ENCODE assay signal across 16 cellular contexts in genomic region chr5:133108481-133108921, GRCh38. TPM values are rescaled to one million over a fixed set of nuclear protein-coding genes. Genes with fewer than 3 reads are reported as not detected.
DNase-seq lines count a peak whose midpoint lies in the region; ATAC-seq and TF ChIP-seq lines count a peak whose summit lies in the region.
"Had no signal": no experiment of that assay in that cellular context is flagged by ENCODE, and none has a peak within 500 bp of the region (broad histone marks: within the 10 kb centered on the region; RNA-seq: fewer than 3 reads in every experiment).

No MANE protein-coding gene starts in this region.

- H3K27ac Mint-ChIP-seq in activated B cell treated with CpG ODN at 0.5 μM for 24 hours, result peak overlapping the region; percentile 87
- peak overlapping the region; percentile 5 for H3K27ac Mint-ChIP-seq in progenitor cell of endocrine pancreas
- H3K27ac Mint-ChIP-seq: activated CD4-positive, alpha-beta T cell treated with anti-CD3 and anti-CD28 coated beads, Interleukin-2, amount 10 ng/mL, durations not matched to agents 24 days and 14 days had no signal

- no peak for TF ChIP-seq CTCF in activated B cell treated with CpG ODN at 0.5 μM for 24 hours (IDR thresholded peaks at IDR 0.05)
- TF ChIP-seq CTCF in progenitor cell of endocrine pancreas (IDR thresholded peaks at IDR 0.05; ENCODE audit: unreplicated experiment), result no peak

- DNase-seq in activated CD8-positive, alpha-beta memory T cell treated with anti-CD3 and anti-CD28 coated beads for 24 hours, result peak; percentile 43
- no peak for DNase-seq in activated CD8-positive, alpha-beta memory T cell treated with anti-CD3 and anti-CD28 coated beads, Interleukin-2, amount 50 U/mL, for 4 hours
- DNase-seq in NAMALWA (ENCODE audit: low spot score), result peak; percentile 53
- DNase-seq in activated B cell treated with CpG ODN at 0.5 μM for 24 hours, result no peak
- no peak for DNase-seq in progenitor cell of endocrine pancreas (ENCODE audit: low spot score, unreplicated experiment)
- no peak for DNase-seq in kidney tubule cell (ENCODE audit: low spot score)
- DNase-seq in NCI-H1417 treated with DMSO at 0.1 percent for 48 hours (lab: John Stamatoyannopoulos, UW), result no peak
- DNase-seq: activated CD4-positive, alpha-beta T cell treated with anti-CD3 and anti-CD28 coated beads, Interleukin-2, amount 10 ng/mL, durations not matched to agents 24 days and 14 days; activated effector memory CD4-positive, alpha-beta T cell treated with Interleukin-2 at 50 U/mL for 16 hours; body of pancreas; lower lobe of right lung; NCI-H2107; occipital lobe; PC-3; T-helper 1 cell had no signal

- POLR2A ChIA-PET in activated B cell treated with CpG ODN at 0.5 μM for 24 hours (lab: Charles Lee), result interaction anchor here (0.7 to 1.3 kb wide), 4 partner anchors 56 to 871 kb away, joined by 3 to 13 read pairs (median 3); partner anchors contain the start of gene HSPA4

- H3K9me3 Mint-ChIP-seq in activated B cell treated with CpG ODN at 0.5 μM for 24 hours, result no peaks in the 10 kb centered on the region
- H3K9me3 Mint-ChIP-seq in progenitor cell of endocrine pancreas (ENCODE audit: low read depth), result peaks cover 8% of the 10 kb centered on the region
- H3K9me3 Mint-ChIP-seq: activated CD4-positive, alpha-beta T cell treated with anti-CD3 and anti-CD28 coated beads, Interleukin-2, amount 10 ng/mL, durations not matched to agents 24 days and 14 days had no signal

- CTCF ChIA-PET in activated B cell treated with CpG ODN at 0.5 μM for 24 hours (lab: Charles Lee), result interaction anchor here (0.7 to 1.1 kb wide), 4 partner anchors 352 to 931 kb away, joined by 3 to 4 read pairs (median 4); no protein-coding TSS in a partner anchor

- H3K36me3 Mint-ChIP-seq in activated B cell treated with CpG ODN at 0.5 μM for 24 hours (ENCODE audit: low read depth) (peaks cover 22% of the 10 kb centered on the region), progenitor cell of endocrine pancreas (ENCODE audit: insufficient read depth) (peaks cover 20% of the 10 kb centered on the region)

- H3K4me3 Mint-ChIP-seq in activated B cell treated with CpG ODN at 0.5 μM for 24 hours, result peak overlapping the region; percentile 53
- no peak overlapping the region for H3K4me3 Mint-ChIP-seq in progenitor cell of endocrine pancreas (ENCODE audit: low read depth)
- H3K4me3 Mint-ChIP-seq: activated CD4-positive, alpha-beta T cell treated with anti-CD3 and anti-CD28 coated beads, Interleukin-2, amount 10 ng/mL, durations not matched to agents 24 days and 14 days had no signal

- intact Hi-C loops in activated B cell treated with CpG ODN at 0.5 μM for 24 hours (cut with micrococcal nuclease), result loop anchor here (1.0 to 10.0 kb wide), 5 partner anchors 289 to 1116 kb away; partner anchors contain the start of genes C5orf15, IRF1 and PPP2CA

- H3K27me3 Mint-ChIP-seq in activated B cell treated with CpG ODN at 0.5 μM for 24 hours (no peaks in the 10 kb centered on the region), progenitor cell of endocrine pancreas (peaks cover 16% of the 10 kb centered on the region)
- H3K27me3 Mint-ChIP-seq: activated CD4-positive, alpha-beta T cell treated with anti-CD3 and anti-CD28 coated beads, Interleukin-2, amount 10 ng/mL, durations not matched to agents 24 days and 14 days had no signal

- peaks cover 71% of the 10 kb centered on the region for H3K4me1 Mint-ChIP-seq in activated B cell treated with CpG ODN at 0.5 μM for 24 hours
- H3K4me1 Mint-ChIP-seq in progenitor cell of endocrine pancreas (ENCODE audit: low read depth), result peaks cover 3% of the 10 kb centered on the region

- ATAC-seq in activated B cell treated with CpG ODN at 0.5 μM for 24 hours (ENCODE audit: low read depth), result peak; percentile 37
- no peak for ATAC-seq in GM19351 (IDR thresholded peaks at IDR 0.05; ENCODE audit: unreplicated experiment)
- ATAC-seq: body of pancreas, PC-3 had no signal

RNA-seq across cellular contexts. Expression of gene HSPA4, which starts 56.7 kb away (rescaled TPM):
- total RNA-seq in activated B cell treated with CpG ODN at 0.5 μM for 24 hours, result 152 and 162 TPM in 2 replicates
- 133 and 138 TPM in 2 replicates for total RNA-seq in progenitor cell of endocrine pancreas

Comparison
In these comparisons a context has a peak if more than half of its experiments do, and no peak if none do; other contexts are left out.
1. DNase-seq: peak in activated CD8-positive, alpha-beta memory T cell treated with anti-CD3 and anti-CD28 coated beads for 24 hours (single experiment) and NAMALWA (single experiment); none in activated CD8-positive, alpha-beta memory T cell treated with anti-CD3 and anti-CD28 coated beads, Interleukin-2, amount 50 U/mL, for 4 hours (single experiment), activated B cell treated with CpG ODN at 0.5 μM for 24 hours (single experiment), progenitor cell of endocrine pancreas (single experiment), kidney tubule cell (single experiment) and NCI-H1417 treated with DMSO at 0.1 percent for 48 hours (single experiment).